29 cellular contexts compared by ENCODE assay signal in the genomic region with DNA sequence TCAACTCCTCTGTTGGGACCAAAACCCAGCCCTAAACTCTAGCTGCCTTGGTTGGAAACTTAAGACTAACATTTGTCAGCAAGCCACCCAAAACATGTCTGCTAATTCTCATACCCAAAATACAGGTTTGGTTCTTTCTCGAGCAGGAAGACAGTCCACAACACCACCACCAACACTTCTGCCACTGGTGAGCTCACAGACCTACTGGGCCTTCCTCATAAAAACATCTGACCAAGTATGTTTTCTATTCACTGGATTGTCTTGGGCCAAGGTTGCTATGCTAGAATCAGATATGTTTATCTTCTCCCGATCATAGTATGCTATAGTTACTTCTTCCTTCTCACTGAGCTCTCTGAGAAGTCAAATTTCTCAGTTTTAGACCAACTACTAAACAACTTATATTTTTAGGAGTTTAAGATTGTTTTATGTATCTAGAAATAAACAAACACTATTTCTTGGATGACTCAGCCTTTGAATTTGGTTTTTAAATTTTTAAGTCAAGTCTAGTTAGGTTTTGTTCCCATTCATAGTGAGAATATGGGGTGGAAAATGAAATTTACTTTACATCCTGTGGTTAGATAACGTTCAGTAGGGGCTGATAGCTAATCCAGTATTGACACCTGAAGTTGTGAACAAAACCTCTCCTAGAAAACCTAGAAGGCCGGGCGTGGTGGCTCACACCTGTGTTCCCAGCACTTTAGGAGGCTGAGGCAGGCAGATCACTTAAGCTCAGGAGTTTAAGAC.
A peak's percentile ranks its signal among the peaks of the same experiment; 100 is the strongest.
DNase-seq lines count a peak whose midpoint lies in the region; ATAC-seq and TF ChIP-seq lines count a peak whose summit lies in the region.
"Had no signal": no experiment of that assay in that cellular context is flagged by ENCODE, and none has a peak within 500 bp of the region (broad histone marks: within the 10 kb centered on the region; RNA-seq: fewer than 3 reads in every experiment).

No MANE protein-coding gene starts in this region.

- 80% methylated on average over 5 of the region's 5 CpGs for WGBS in suprapubic skin

- H3K79me2 ChIP-seq in osteoblast (ENCODE audit: insufficient read depth, low read length) = no peaks in the 10 kb centered on the region

- no peaks in the 10 kb centered on the region for H3K9me3 ChIP-seq in osteoblast (ENCODE audit: low read depth, low read length)
- H3K9me3 ChIP-seq in suprapubic skin = no peaks in the 10 kb centered on the region
- H3K9me3 ChIP-seq: ascending aorta, left ventricle myocardium inferior, prostate gland, sigmoid colon, testis had no signal

- no peak for TF ChIP-seq EP300 in suprapubic skin (IDR thresholded peaks at IDR 0.05)

- no peak overlapping the region for H3K4me3 ChIP-seq in osteoblast (ENCODE audit: insufficient read depth, low read length)
- no peak overlapping the region for H3K4me3 ChIP-seq in suprapubic skin
- H3K4me3 ChIP-seq: ascending aorta, cardiac muscle cell, coronary artery, left ventricle myocardium inferior, prostate gland, sigmoid colon, testis had no signal

- H3K4me2 ChIP-seq in osteoblast (ENCODE audit: insufficient read depth, low read length) = no peak overlapping the region

- peak; percentile 64 for ATAC-seq in GM19395 (IDR thresholded peaks at IDR 0.05; ENCODE audit: unreplicated experiment)
- peak; percentile 61 for ATAC-seq in HG02885 (IDR thresholded peaks at IDR 0.05; ENCODE audit: poor library complexity, unreplicated experiment)
- peak; percentile 68 for ATAC-seq in HG03439 (IDR thresholded peaks at IDR 0.05; ENCODE audit: unreplicated experiment)
- ATAC-seq: Right ventricle myocardium inferior had no signal

- no peak overlapping the region for H3K27ac ChIP-seq in osteoblast (ENCODE audit: low read depth, low read length)
- no peak overlapping the region for H3K27ac ChIP-seq in suprapubic skin
- H3K27ac ChIP-seq: ascending aorta, cardiac muscle cell, coronary artery, left ventricle myocardium inferior, prostate gland, sigmoid colon, testis had no signal

- H2AFZ ChIP-seq in osteoblast (ENCODE audit: low read length) = no peak overlapping the region

- POLR2A ChIA-PET in GM10248 (lab: Yijun Ruan, JAX) = no interaction called here

- no peak for TF ChIP-seq POLR2A in suprapubic skin (IDR thresholded peaks at IDR 0.05)

- H3K27me3 ChIP-seq in osteoblast (ENCODE audit: insufficient read depth, low read length) (no peaks in the 10 kb centered on the region), suprapubic skin (no peaks in the 10 kb centered on the region)
- H3K27me3 ChIP-seq: ascending aorta, cardiac muscle cell, sigmoid colon, testis had no signal

- CTCF ChIA-PET in GM10248 (lab: Yijun Ruan, JAX) = no interaction called here

- no peaks in the 10 kb centered on the region for H3K36me3 ChIP-seq in osteoblast (ENCODE audit: insufficient read depth, low read length)
- H3K36me3 ChIP-seq in suprapubic skin = no peaks in the 10 kb centered on the region
- H3K36me3 ChIP-seq: ascending aorta, cardiac muscle cell, left ventricle myocardium inferior, prostate gland, sigmoid colon had no signal

- no peaks in the 10 kb centered on the region for H3K4me1 ChIP-seq in osteoblast (ENCODE audit: insufficient read depth, low read length)
- no peaks in the 10 kb centered on the region for H3K4me1 ChIP-seq in suprapubic skin
- H3K4me1 ChIP-seq: ascending aorta, left ventricle myocardium inferior, prostate gland, sigmoid colon, testis had no signal

- H4K20me1 ChIP-seq in osteoblast (ENCODE audit: insufficient read depth, low read length) = no peaks in the 10 kb centered on the region

- TF ChIP-seq CTCF in GM10248 (IDR thresholded peaks at IDR 0.05; ENCODE audit: control extremely low read depth, extremely low read depth, low read depth, missing control alignments) (no peak), osteoblast (IDR thresholded peaks at IDR 0.05; ENCODE audit: extremely low read depth, low read depth, low read length) (no peak), suprapubic skin (IDR thresholded peaks at IDR 0.05) (no peak)

- DNase-seq in GM10248 (ENCODE audit: extremely low spot score) = no peak
- no peak for DNase-seq in NCI-H2196 treated with DMSO at 0.1 percent for 48 hours (lab: John Stamatoyannopoulos, UW; ENCODE audit: unreplicated experiment)
- DNase-seq in osteoblast (ENCODE audit: insufficient read length, low spot score, missing footprints) = no peak
- no peak for DNase-seq in suprapubic skin (ENCODE audit: low spot score in 2 of 2)
- DNase-seq: activated CD4-positive, alpha-beta memory T cell treated with anti-CD3 and anti-CD28 coated beads, Interleukin-2, amount 10 ng/mL, durations not matched to agents 7 days and 5 days; activated CD4-positive, alpha-beta T cell treated with anti-CD3 and anti-CD28 coated beads for 1 hour; activated gamma-delta T cell; activated naive CD8-positive, alpha-beta T cell treated with anti-CD3 and anti-CD28 coated beads, Interleukin-2, amount 10 ng/mL, durations not matched to agents 7 days and 5 days; C1 segment of cervical spinal cord; COR-L47; effector memory CD4-positive, alpha-beta T cell; glutamatergic neuron; IMR-90; islet precursor cell; left ventricle myocardium inferior; naive B cell; NCI-H1092; NCI-H2029 treated with DMSO at 0.1 percent for 48 hours; sigmoid colon; stimulated activated naive CD4-positive, alpha-beta T cell treated with Interleukin-2 at 50 U/mL for 16 hours; testis had no signal
